1 cellular context compared by ENCODE assay signal in genomic region chr2:200065477-200065876, GRCh38.
TF ChIP-seq lines count a peak whose summit lies in the region.

No MANE protein-coding gene starts in this region.

TF ChIP-seq in SK-N-SH treated with all-trans-retinoic acid at 6 μM for 48 hours, 23 proteins besides CTCF, POLR2A, EP300 and RAD21 (continued from another document):
- TF ChIP-seq PATZ1 (CRISPR knock-in tag; IDR thresholded peaks at IDR 0.05; ENCODE audit: borderline replicate concordance), result no peak
